23 cellular contexts compared by ENCODE assay signal in the genomic region with DNA sequence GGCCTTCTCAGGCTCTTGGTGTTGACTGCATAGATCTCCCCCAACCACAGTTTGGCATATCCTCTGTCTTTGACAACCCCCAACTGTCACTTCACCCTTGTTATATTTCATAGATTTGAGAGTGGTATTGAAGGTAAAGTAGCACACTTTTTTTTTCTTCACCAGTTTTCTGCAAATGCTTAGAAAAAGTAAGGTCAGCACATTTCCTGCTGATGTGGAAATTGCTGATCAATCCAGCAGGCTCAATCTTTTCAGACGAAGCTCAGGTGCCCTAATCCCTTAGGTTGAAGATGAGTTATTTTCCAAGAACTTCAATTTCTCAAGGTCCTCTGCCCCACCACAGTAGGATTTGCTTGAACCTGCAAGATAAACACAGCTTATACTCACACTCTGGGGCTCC. TPM values are rescaled to one million over a fixed set of nuclear protein-coding genes. Genes with fewer than 3 reads are reported as not detected.
DNase-seq lines count a peak whose midpoint lies in the region; ATAC-seq, FAIRE-seq and TF ChIP-seq lines count a peak whose summit lies in the region.
"Had no signal": no experiment of that assay in that cellular context is flagged by ENCODE, and none has a peak within 500 bp of the region (broad histone marks: within the 10 kb centered on the region; RNA-seq: fewer than 3 reads in every experiment).

No MANE protein-coding gene starts in this region.

- peak overlapping the region; percentile 6 for H3K4ac ChIP-seq in mesendoderm (ENCODE audit: low read depth, low read length)

- H3K27ac ChIP-seq in A549 (no peak overlapping the region), HCT116 (ENCODE audit: low read depth, low read length) (no peak overlapping the region), VCaP (peak overlapping the region; percentile 37; the same call in 1 of the 2 replicates), mesendoderm (ENCODE audit: low read depth, low read length) (no peak overlapping the region)
- H3K27ac ChIP-seq: BLaER1 treated with 17β-estradiol and CSF1 and Interleukin-3, amounts not matched to agents 10 nM and 100 nM had no signal

- ATAC-seq in A549 (no peak), HCT116 (no peak), GM21737 (IDR thresholded peaks at IDR 0.05; ENCODE audit: unreplicated experiment) (no peak), GM18511 (IDR thresholded peaks at IDR 0.05; ENCODE audit: unreplicated experiment) (no peak)
- no peak for ATAC-seq in stimulated activated effector memory CD8-positive, alpha-beta T cell treated with anti-CD3 and anti-CD28 coated beads, Interleukin-12 subunit alpha, Interleukin-12 subunit beta, amount 100 ng/mL, for 72 hours
- ATAC-seq: GM12878 had no signal

- no peak overlapping the region for H3K56ac ChIP-seq in mesendoderm (ENCODE audit: low read length)

- H3K4me3 Mint-ChIP-seq in stimulated activated effector memory CD8-positive, alpha-beta T cell treated with anti-CD3 and anti-CD28 coated beads, Interleukin-12 subunit alpha, Interleukin-12 subunit beta, amount 100 ng/mL, for 72 hours, result no peak overlapping the region
- H3K4me3 Mint-ChIP-seq: B cell; CD8-positive, alpha-beta memory T cell; HFFc6; IgD-negative memory B cell had no signal

- CTCF ChIA-PET in A549 (lab: Yijun Ruan, JAX) (interaction anchor here (0.6 to 1.3 kb wide), 2 partner anchors 14 to 57 kb away, joined by 4 read pairs; no protein-coding TSS in a partner anchor), HCT116 (lab: Charles Lee) (no interaction called here)

- H3K9ac ChIP-seq in HCT116 (ENCODE audit: low read length), result no peak overlapping the region
- no peak overlapping the region for H3K9ac ChIP-seq in mesendoderm (ENCODE audit: low read length)
- H3K9ac ChIP-seq: BLaER1 treated with 17β-estradiol and CSF1 and Interleukin-3, amounts not matched to agents 10 nM and 100 nM had no signal

- H3K79me1 ChIP-seq in mesendoderm (ENCODE audit: low read length), result no peaks in the 10 kb centered on the region

- no peaks in the 10 kb centered on the region for H3K4me1 Mint-ChIP-seq in stimulated activated effector memory CD8-positive, alpha-beta T cell treated with anti-CD3 and anti-CD28 coated beads, Interleukin-12 subunit alpha, Interleukin-12 subunit beta, amount 100 ng/mL, for 72 hours
- H3K4me1 Mint-ChIP-seq: B cell; CD8-positive, alpha-beta memory T cell; IgD-negative memory B cell had no signal

- H3K4me2 ChIP-seq in A549 (no peak overlapping the region), HCT116 (ENCODE audit: low read length) (no peak overlapping the region), mesendoderm (ENCODE audit: low read length) (no peak overlapping the region)
- H3K4me2 ChIP-seq: BLaER1 treated with 17β-estradiol and CSF1 and Interleukin-3, amounts not matched to agents 10 nM and 100 nM had no signal

- RAD21 ChIA-PET in HCT116 (lab: Charles Lee; ENCODE audit: low non-redundant PET in 1 of 2, low total read pairs in 2 of 2, uncharacterized antibody in 2 of 2, unreplicated experiment in 2 of 2), result no interaction called here

- FAIRE-seq in A549 (lab: Jason Lieb, UNC), result no peak
- FAIRE-seq: GM12878, H54 had no signal

- TF ChIP-seq CTCF in A549 (IDR thresholded peaks at IDR 0.05), result no peak
- TF ChIP-seq CTCF in HCT116 (IDR thresholded peaks at IDR 0.05 in 2 of 3, conservative IDR thresholded peaks at IDR 0.05 in 1 of 3; ENCODE audit: borderline replicate concordance in 1 of 3, insufficient read depth in 1 of 3, low read depth in 2 of 3, low read length in 2 of 3), result no peak
- no peak for TF ChIP-seq CTCF in VCaP (conservative IDR thresholded peaks at IDR 0.05)

- H3K79me2 ChIP-seq in HCT116 (ENCODE audit: insufficient read depth, low read length), result no peaks in the 10 kb centered on the region
- no peaks in the 10 kb centered on the region for H3K79me2 ChIP-seq in mesendoderm (ENCODE audit: control insufficient read depth, insufficient read depth, low read length)

- no peaks in the 10 kb centered on the region for H3K36me3 Mint-ChIP-seq in stimulated activated effector memory CD8-positive, alpha-beta T cell treated with anti-CD3 and anti-CD28 coated beads, Interleukin-12 subunit alpha, Interleukin-12 subunit beta, amount 100 ng/mL, for 72 hours
- H3K36me3 Mint-ChIP-seq: CD8-positive, alpha-beta memory T cell; IgD-negative memory B cell had no signal

- H2AK5ac ChIP-seq in mesendoderm (ENCODE audit: low read length), result peak overlapping the region; percentile 22

- H3K9me3 ChIP-seq in A549, result no peaks in the 10 kb centered on the region
- no peaks in the 10 kb centered on the region for H3K9me3 ChIP-seq in HCT116 (ENCODE audit: control insufficient read depth in 1 of 2, insufficient read depth in 1 of 2, low read depth in 1 of 2, low read length in 2 of 2)

- H2BK15ac ChIP-seq in mesendoderm (replicated peaks; ENCODE audit: low read depth), result no peak overlapping the region

- TF ChIP-seq EP300 in A549 (IDR thresholded peaks at IDR 0.05), result no peak

- no peaks in the 10 kb centered on the region for H3K9me2 ChIP-seq in HCT116 (ENCODE audit: insufficient read depth)

- 45% methylated on average over 1 of the region's 1 CpG for WGBS in A549 (ENCODE audit: missing lambda C conversion rate)
- no CpG with 5 or more reads among the region's 1 CpG for WGBS in mesendoderm (ENCODE audit: extremely low coverage, insufficient coverage, low lambda C conversion rate)

- no peak overlapping the region for H3K23ac ChIP-seq in mesendoderm (ENCODE audit: low read length)

- no peaks in the 10 kb centered on the region for H3K9me3 Mint-ChIP-seq in stimulated activated effector memory CD8-positive, alpha-beta T cell treated with anti-CD3 and anti-CD28 coated beads, Interleukin-12 subunit alpha, Interleukin-12 subunit beta, amount 100 ng/mL, for 72 hours
- H3K9me3 Mint-ChIP-seq: CD8-positive, alpha-beta memory T cell; HFFc6 had no signal

- H4K20me1 ChIP-seq in HCT116 (ENCODE audit: insufficient read depth), result no peaks in the 10 kb centered on the region
- H4K20me1 ChIP-seq: BLaER1 treated with 17β-estradiol and CSF1 and Interleukin-3, amounts not matched to agents 10 nM and 100 nM had no signal

- POLR2A ChIA-PET in A549 (lab: Yijun Ruan, JAX) (no interaction called here), HCT116 (lab: Charles Lee) (no interaction called here)

- TF ChIP-seq POLR2A in A549 (IDR thresholded peaks at IDR 0.05; ENCODE audit: low read length) (no peak), HCT116 (IDR thresholded peaks at IDR 0.05; ENCODE audit: borderline replicate concordance, extremely low read depth, insufficient read depth, insufficient read length) (no peak)

- H3K4me3 ChIP-seq in A549, result no peak overlapping the region
- H3K4me3 ChIP-seq in HCT116 (replicated peaks in 1 of 2; ENCODE audit: low read depth in 1 of 2, low read length in 2 of 2), result no peak overlapping the region
- no peak overlapping the region for H3K4me3 ChIP-seq in mesendoderm (ENCODE audit: low read length)
- H3K4me3 ChIP-seq: BLaER1 treated with 17β-estradiol and CSF1 and Interleukin-3, amounts not matched to agents 10 nM and 100 nM; GM12878 had no signal

- no peaks in the 10 kb centered on the region for H3K27me3 ChIP-seq in HCT116 (ENCODE audit: insufficient read depth, low read length)
- H3K27me3 ChIP-seq in mesendoderm (ENCODE audit: insufficient read depth, low read length, poor library complexity), result no peaks in the 10 kb centered on the region
- H3K27me3 ChIP-seq: BLaER1 treated with 17β-estradiol and CSF1 and Interleukin-3, amounts not matched to agents 10 nM and 100 nM had no signal

- H3K18ac ChIP-seq in mesendoderm (ENCODE audit: low read length), result no peak overlapping the region

- no peak overlapping the region for H4K5ac ChIP-seq in mesendoderm (ENCODE audit: low read length)

- H3K4me1 ChIP-seq in A549 (no peaks in the 10 kb centered on the region), HCT116 (ENCODE audit: control insufficient read depth in 1 of 2, insufficient read depth in 2 of 2, low read length in 2 of 2) (peaks cover 5 to 25% of the 10 kb centered on the region in 2 experiments; a peak in 3 of 4 replicates), mesendoderm (ENCODE audit: control insufficient read depth, low read depth, low read length) (peaks cover 2% of the 10 kb centered on the region)
- H3K4me1 ChIP-seq: BLaER1 treated with 17β-estradiol and CSF1 and Interleukin-3, amounts not matched to agents 10 nM and 100 nM had no signal

- H2BK5ac ChIP-seq in mesendoderm (ENCODE audit: low read length), result no peak overlapping the region

- intact Hi-C loops in HCT116 (cut with micrococcal nuclease), result loop anchor here (5.0 kb wide), 2 partner anchors 62 to 407 kb away; partner anchors contain the start of gene HMGCR

- H2BK120ac ChIP-seq in mesendoderm (ENCODE audit: low read depth, low read length), result peak overlapping the region; percentile 84

- no peaks in the 10 kb centered on the region for H3K36me3 ChIP-seq in HCT116 (ENCODE audit: control insufficient read depth in 1 of 2, insufficient read depth in 2 of 2, low read length in 2 of 2)
- H3K36me3 ChIP-seq in mesendoderm (ENCODE audit: control insufficient read depth, insufficient read depth, low read length), result no peaks in the 10 kb centered on the region
- H3K36me3 ChIP-seq: BLaER1 treated with 17β-estradiol and CSF1 and Interleukin-3, amounts not matched to agents 10 nM and 100 nM had no signal

- DNase-seq in A549 (ENCODE audit: low read depth in 1 of 2, low spot score in 1 of 2) (no peak), HCT116 (ENCODE audit: low read depth, low spot score) (no peak), mesendoderm (no peak)
- no peak for DNase-seq in stimulated activated effector memory CD8-positive, alpha-beta T cell treated with anti-CD3 and anti-CD28 coated beads, Interleukin-12 subunit alpha, Interleukin-12 subunit beta, amount 100 ng/mL, for 72 hours (ENCODE audit: low spot score in 2 of 2)
- DNase-seq: 8988T; CD8-positive, alpha-beta memory T cell; COR-L47; DMS 273 treated with DMSO at 0.1 percent for 48 hours; DMS53; DND-41; EL; HCEC 1CT; HFFc6; Kasumi-1; KG1 had no signal

- no peak for TF ChIP-seq RAD21 in A549 (conservative IDR thresholded peaks at IDR 0.05 in 1 of 2, IDR thresholded peaks at IDR 0.05 in 1 of 2)
- no peak for TF ChIP-seq RAD21 in HCT116 (IDR thresholded peaks at IDR 0.05; ENCODE audit: low read depth)

- H4K8ac ChIP-seq in mesendoderm (ENCODE audit: low read depth, low read length), result no peak overlapping the region

- no peak overlapping the region for H3K27ac Mint-ChIP-seq in stimulated activated effector memory CD8-positive, alpha-beta T cell treated with anti-CD3 and anti-CD28 coated beads, Interleukin-12 subunit alpha, Interleukin-12 subunit beta, amount 100 ng/mL, for 72 hours
- H3K27ac Mint-ChIP-seq: B cell; CD8-positive, alpha-beta memory T cell; HFFc6; IgD-negative memory B cell had no signal

- BruUV-seq in HCT116 (replicated peaks; lab: Mats Ljungman, UMichigan), result no TSS peak

- H2AFZ ChIP-seq in HCT116 (ENCODE audit: low read depth, low read length, poor library complexity, severe bottlenecking), result peak overlapping the region; percentile 31

RNA-seq across cellular contexts. Expression of gene ANKRD31, which starts 38.5 kb away (rescaled TPM):
- polyA plus RNA-seq in A549 (2011; rRNA removed) (0.34 and 0.49 TPM in 2 replicates), A549 (2017; fragmentation: RNase III; extraction: RNeasy Plus Mini Kit Qiagen cat#74134 plus additional on column Dnase treatment) (0.12 to 0.15 TPM (median 0.15 TPM) in 3 replicates)
- 0.03 TPM in 2 replicates for polyA plus RNA-seq in A549 (2012; cell fraction: cytosol; rRNA removed)
- 0.02 TPM in 2 replicates for polyA plus RNA-seq in A549 (2012; cell fraction: nucleus; rRNA removed)
- 0.21 and 0.34 TPM in 2 replicates for polyA minus RNA-seq in A549 (2011; rRNA and poly(A)+ RNA removed)
- 0.30 TPM for total RNA-seq in HCT116 (2021; ENCODE audit: unreplicated experiment)
- polyA plus RNA-seq in HCT116 (2012), result 0.05 and 0.07 TPM in 2 replicates
- 0.13 TPM for polyA plus RNA-seq in mesendoderm (2013, experiment 1 of 2)
- 0.15 TPM for polyA plus RNA-seq in mesendoderm (2013, experiment 2 of 2)
